ENCODE assay signal across 8 cellular contexts in the genomic region with DNA sequence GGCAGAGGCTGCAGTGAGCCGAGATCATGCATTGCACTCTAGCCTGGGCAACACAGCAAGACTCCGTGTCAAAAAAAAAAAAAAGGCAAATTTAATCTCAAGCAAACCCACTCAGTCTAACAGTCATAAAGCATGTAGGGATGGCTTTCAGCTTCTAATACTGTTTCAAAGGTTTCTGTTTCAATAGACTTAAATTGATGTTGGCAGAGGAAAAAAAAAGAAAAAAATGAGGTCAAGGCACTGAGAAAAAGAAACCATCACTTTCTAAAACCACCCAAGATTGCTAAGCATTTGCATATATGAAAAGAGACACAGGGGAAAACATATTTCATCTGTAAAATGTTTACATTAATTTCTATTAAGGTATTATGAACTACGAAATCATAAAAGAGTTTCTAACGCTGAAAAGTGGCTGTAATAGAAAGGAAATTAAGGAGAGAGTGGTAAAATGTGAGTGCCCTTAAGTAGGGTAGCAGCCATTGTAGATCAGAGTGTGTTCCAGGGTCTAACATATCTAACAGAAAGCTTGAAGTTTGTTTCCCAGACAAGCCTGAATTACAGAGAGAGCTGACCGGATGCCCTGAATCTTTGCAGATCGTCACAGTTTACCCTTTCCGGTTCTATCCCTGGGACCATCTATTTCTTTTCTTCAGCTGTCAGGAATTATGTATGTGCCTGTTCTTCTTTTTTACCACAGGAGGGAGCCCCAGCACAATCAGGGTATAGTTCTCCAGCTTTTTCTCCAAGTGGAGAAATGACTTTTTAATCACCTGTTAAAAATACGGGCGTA.
DNase-seq lines count a peak whose midpoint lies in the region; ATAC-seq, FAIRE-seq and TF ChIP-seq lines count a peak whose summit lies in the region.

No MANE protein-coding gene starts in this region.

- WGBS in GM23248 (ENCODE audit: low coverage in 1 of 2, low lambda C conversion rate in 2 of 2, missing lambda C conversion rate in 2 of 2), 2 experiments = 17 to 26% methylated on average over 8 to 9 of the region's 9 CpGs
- WGBS in small intestine, 3 donors = 34 to 38% (median 36%) methylated on average over 9 of the region's 9 CpGs

- no peak overlapping the region for H2AFZ ChIP-seq in GM23248

- TF ChIP-seq CTCF in GM10266 (IDR thresholded peaks at IDR 0.05; ENCODE audit: control insufficient read depth, insufficient read depth, low read depth, missing control alignments) (peak; percentile 56), foreskin fibroblast (IDR thresholded peaks at IDR 0.05; ENCODE audit: low read depth, low read length) (peak; percentile 62)

- no peak overlapping the region for H3K9ac ChIP-seq in GM23248

- H3K9me3 ChIP-seq in GM23248 (ENCODE audit: low read depth) = no peaks in the 10 kb centered on the region
- H3K9me3 ChIP-seq in MG63 = no peaks in the 10 kb centered on the region
- H3K9me3 ChIP-seq in small intestine (ENCODE audit: control insufficient read depth, low read depth) = no peaks in the 10 kb centered on the region

- no peak overlapping the region for H3K27ac Mint-ChIP-seq in stimulated activated effector memory CD8-positive, alpha-beta T cell treated with anti-CD3 and anti-CD28 coated beads, Interleukin-12 subunit alpha, Interleukin-12 subunit beta, amount 100 ng/mL, for 72 hours

- in situ Hi-C loops in GM23248 (cut with MboI) = no loop called here

- H3K79me2 ChIP-seq in GM23248 (ENCODE audit: insufficient read depth) = no peaks in the 10 kb centered on the region

- peaks cover 15% of the 10 kb centered on the region; the same call in 1 of the 2 replicates for H3K27me3 ChIP-seq in GM23248 (replicated peaks; ENCODE audit: insufficient read depth)
- H3K27me3 ChIP-seq in MG63 = peaks cover 6% of the 10 kb centered on the region; the same call in 1 of the 2 replicates
- H3K27me3 ChIP-seq in small intestine (ENCODE audit: control insufficient read depth in 2 of 2, insufficient read depth in 2 of 2, low read length in 2 of 2) = no peaks in the 10 kb centered on the region

- H3K36me3 Mint-ChIP-seq in stimulated activated effector memory CD8-positive, alpha-beta T cell treated with anti-CD3 and anti-CD28 coated beads, Interleukin-12 subunit alpha, Interleukin-12 subunit beta, amount 100 ng/mL, for 72 hours = no peaks in the 10 kb centered on the region

- H3K27ac ChIP-seq in GM23248 (no peak overlapping the region), small intestine (ENCODE audit: low read depth in 1 of 2, low read length in 1 of 2) (no peak overlapping the region)

- H3K4me3 Mint-ChIP-seq in stimulated activated effector memory CD8-positive, alpha-beta T cell treated with anti-CD3 and anti-CD28 coated beads, Interleukin-12 subunit alpha, Interleukin-12 subunit beta, amount 100 ng/mL, for 72 hours = no peak overlapping the region

- H3K4me1 ChIP-seq in GM23248 (ENCODE audit: insufficient read depth) (no peaks in the 10 kb centered on the region), small intestine (ENCODE audit: control insufficient read depth in 2 of 2, insufficient read depth in 1 of 2, low read depth in 1 of 2, low read length in 1 of 2) (no peaks in the 10 kb centered on the region)

- H4K20me1 ChIP-seq in GM23248 (ENCODE audit: insufficient read depth) = no peaks in the 10 kb centered on the region

- no peaks in the 10 kb centered on the region for H3K9me3 Mint-ChIP-seq in stimulated activated effector memory CD8-positive, alpha-beta T cell treated with anti-CD3 and anti-CD28 coated beads, Interleukin-12 subunit alpha, Interleukin-12 subunit beta, amount 100 ng/mL, for 72 hours

- H3K4me3 ChIP-seq in GM23248 (no peak overlapping the region), MG63 (no peak overlapping the region), foreskin fibroblast (ENCODE audit: low read depth in 1 of 2, low read length in 2 of 2) (no peak overlapping the region), small intestine (ENCODE audit: low read depth in 1 of 2, low read length in 2 of 2) (no peak overlapping the region)

- no peak for FAIRE-seq in small intestine (lab: Jason Lieb, UNC)

- H3F3A ChIP-seq in GM23248 (ENCODE audit: insufficient read depth) = no peaks in the 10 kb centered on the region

- H3K4me1 Mint-ChIP-seq in stimulated activated effector memory CD8-positive, alpha-beta T cell treated with anti-CD3 and anti-CD28 coated beads, Interleukin-12 subunit alpha, Interleukin-12 subunit beta, amount 100 ng/mL, for 72 hours = no peaks in the 10 kb centered on the region

- no peak overlapping the region for H3K4me2 ChIP-seq in GM23248 (ENCODE audit: unreplicated experiment)

- no peaks in the 10 kb centered on the region for H3K9me2 ChIP-seq in GM23248 (ENCODE audit: insufficient read depth)

- DNase-seq in GM10266 (ENCODE audit: extremely low spot score) (peak; percentile 24), GM23248 (peak; percentile 64), MG63 (peak; percentile 12), SK-N-DZ (ENCODE audit: low spot score) (peak; percentile 66), foreskin fibroblast (peak; percentile 5 to 63), small intestine (peak; percentile 30)
- DNase-seq in stimulated activated effector memory CD8-positive, alpha-beta T cell treated with anti-CD3 and anti-CD28 coated beads, Interleukin-12 subunit alpha, Interleukin-12 subunit beta, amount 100 ng/mL, for 72 hours (ENCODE audit: low spot score in 2 of 2) = no peak
- no peak for DNase-seq in stimulated activated CD4-positive, alpha-beta T cell treated with anti-CD3 and anti-CD28 coated beads, Interleukin-4, amount 100 ng/mL, for 24 hours

- H3K36me3 ChIP-seq in GM23248 (ENCODE audit: low read depth) (no peaks in the 10 kb centered on the region), MG63 (no peaks in the 10 kb centered on the region), small intestine (ENCODE audit: control insufficient read depth in 2 of 2, insufficient read depth in 2 of 2, low read length in 2 of 2) (no peaks in the 10 kb centered on the region)

- ATAC-seq in stimulated activated effector memory CD8-positive, alpha-beta T cell treated with anti-CD3 and anti-CD28 coated beads, Interleukin-12 subunit alpha, Interleukin-12 subunit beta, amount 100 ng/mL, for 72 hours = no peak

Comparison
In these comparisons a context has a peak if more than half of its experiments do, and no peak if none do; other contexts are left out.
1. DNase-seq: peak in GM10266 (single experiment), GM23248 (single experiment), MG63 (single experiment), SK-N-DZ (single experiment), foreskin fibroblast (2 of 2) and small intestine (single experiment); none in stimulated activated effector memory CD8-positive, alpha-beta T cell treated with anti-CD3 and anti-CD28 coated beads, Interleukin-12 subunit alpha, Interleukin-12 subunit beta, amount 100 ng/mL, for 72 hours (0 of 2) and stimulated activated CD4-positive, alpha-beta T cell treated with anti-CD3 and anti-CD28 coated beads, Interleukin-4, amount 100 ng/mL, for 24 hours (single experiment).